Comparison of ENCODE assay signal across 8 cellular contexts in genomic region chr1:19251305-19252196, GRCh38. TPM values are rescaled to one million over a fixed set of nuclear protein-coding genes. Genes with fewer than 3 reads are reported as not detected.
A peak's percentile ranks its signal among the peaks of the same experiment; 100 is the strongest.
DNase-seq lines count a peak whose midpoint lies in the region; ATAC-seq, FAIRE-seq and TF ChIP-seq lines count a peak whose summit lies in the region.

Gene EMC1, minus strand, starts transcription at chr1:19251524. Its CDS starts 15 bp downstream, at chr1:19251509.
Gene MRTO4, plus strand, starts transcription at chr1:19251805. Its CDS starts 31 bp downstream, at chr1:19251836.

- peak; percentile 69 for FAIRE-seq in HTR-8/SVneo (lab: Jason Lieb, UNC)

- in situ Hi-C loops in Caki2 (cut with HindIII; ENCODE audit: low pct_unique_long_range_greater_than_20kb, low sequenced_read_pairs) = no loop called here

- DNase-seq in Caki2 (ENCODE audit: low read depth) = peak; percentile 84
- peak; percentile 80 for DNase-seq in HTR-8/SVneo (ENCODE audit: insufficient read length, low spot score)
- DNase-seq in OCI-M1 (lab: John Stamatoyannopoulos, UW) = peak; percentile 91
- DNase-seq in activated T-cell treated with anti-CD3 and anti-CD28 coated beads for 48 hours (ENCODE audit: low read depth) = peak; percentile 93
- no peak for DNase-seq in epithelial cell of proximal tubule (ENCODE audit: low read depth)
- peak; percentile 90 for DNase-seq in mucosa of gallbladder (ENCODE audit: low spot score)
- DNase-seq in stimulated activated CD8-positive, alpha-beta memory T cell treated with anti-CD3 and anti-CD28 coated beads, Interleukin-4, amount 100 ng/mL, for 24 hours (ENCODE audit: low read depth) = peak; percentile 87

- no peak for TF ChIP-seq CTCF in epithelial cell of proximal tubule (conservative IDR thresholded peaks at IDR 0.05; ENCODE audit: low read depth, low read length)

- ATAC-seq in GM21360 (IDR thresholded peaks at IDR 0.05; ENCODE audit: unreplicated experiment) = peak; percentile 68

- H3K4me3 ChIP-seq in epithelial cell of proximal tubule (ENCODE audit: low read depth, low read length) = peak within 1 kb of the TSS; percentile 100

RNA-seq across cellular contexts. Expression of gene EMC1, which starts in this region (rescaled TPM):
- total RNA-seq in Caki2 (2014; rRNA removed; shearing (Covaris generic); ENCODE audit: low replicate concordance) = 34.8 and 36.4 TPM in 2 replicates
- total RNA-seq in epithelial cell of proximal tubule (28.8 and 60.3 TPM in 2 replicates), mucosa of gallbladder (38.8 TPM)

RNA-seq across cellular contexts. Expression of gene MRTO4, which starts in this region (rescaled TPM):
- total RNA-seq in Caki2 (2014; rRNA removed; shearing (Covaris generic); ENCODE audit: low replicate concordance) = 50.5 and 66.0 TPM in 2 replicates
- total RNA-seq in epithelial cell of proximal tubule = 47.2 and 117 TPM in 2 replicates
- total RNA-seq in mucosa of gallbladder = 14.2 TPM
